9 cellular contexts compared by ENCODE assay signal in the genomic region with DNA sequence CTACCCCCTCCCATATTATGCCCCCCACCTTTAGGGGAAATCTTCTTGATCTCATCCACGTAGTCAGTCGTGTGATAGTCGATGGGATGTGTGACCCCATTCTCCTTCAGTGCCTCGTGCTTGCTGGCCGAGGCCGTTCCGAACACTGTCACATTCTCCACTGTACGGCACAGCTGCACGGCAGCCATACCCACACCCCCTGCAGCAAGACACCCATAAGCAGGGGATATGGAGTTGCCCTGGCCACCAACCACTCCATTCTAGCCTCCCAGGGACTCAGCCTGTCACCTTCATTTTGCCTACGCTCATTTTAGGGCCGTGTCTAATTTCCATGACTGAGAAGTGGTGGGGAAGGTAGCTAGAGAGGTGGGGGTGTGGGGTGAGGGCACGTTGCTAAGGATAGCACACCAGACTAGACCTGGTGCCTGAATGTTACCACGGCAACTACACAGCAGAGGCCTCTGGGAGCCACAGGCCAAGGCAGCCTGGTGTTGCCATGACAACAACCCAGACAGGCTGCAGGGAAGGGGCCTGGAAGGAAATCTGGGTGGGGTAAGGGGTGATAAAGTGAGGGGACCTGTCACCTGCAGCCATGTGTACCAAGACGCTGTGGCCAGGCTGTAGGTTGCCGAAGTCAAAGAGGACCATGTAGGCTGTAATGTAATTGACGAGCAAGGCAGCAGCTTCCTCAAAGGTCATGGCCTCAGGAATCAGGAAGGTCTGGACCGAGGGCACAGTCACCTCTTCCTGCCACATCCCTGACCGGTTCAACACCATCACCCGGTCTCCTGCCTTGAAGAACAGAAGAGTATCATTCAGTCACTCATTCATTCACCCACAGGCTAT. TPM values are rescaled to one million over a fixed set of nuclear protein-coding genes. Genes with fewer than 3 reads are reported as not detected.
DNase-seq lines count a peak whose midpoint lies in the region; ATAC-seq and TF ChIP-seq lines count a peak whose summit lies in the region.
"Had no signal": no experiment of that assay in that cellular context is flagged by ENCODE, and none has a peak within 500 bp of the region (broad histone marks: within the 10 kb centered on the region; RNA-seq: fewer than 3 reads in every experiment).

No MANE protein-coding gene starts in this region.

- peaks cover 16% of the 10 kb centered on the region for H3K36me3 ChIP-seq in CD4-positive, alpha-beta memory T cell (ENCODE audit: insufficient read depth, low read length)
- H3K36me3 ChIP-seq: SJCRH30 had no signal

- H2BK20ac ChIP-seq in H9 (ENCODE audit: low read depth, low read length, poor library complexity, severe bottlenecking) = no peak overlapping the region

- no peak overlapping the region for H3K18ac ChIP-seq in H9 (ENCODE audit: insufficient read length, low read depth, low read length)

- H3K36me3 Mint-ChIP-seq in CD4-positive, alpha-beta memory T cell = peaks cover 0 to 24% of the 10 kb centered on the region in 2 donors
- peaks cover 11 to 47% (median 45%) of the 10 kb centered on the region in 3 experiments; a peak in 6 of 7 replicates for H3K36me3 Mint-ChIP-seq in H9 (ENCODE audit: insufficient read depth in 1 of 3, low read depth in 3 of 3)
- peaks cover 20% of the 10 kb centered on the region for H3K36me3 Mint-ChIP-seq in activated T-helper 17 cell treated with anti-CD3 and anti-CD28 coated beads, Interleukin-2, amount 50 U/mL, for 72 hours (ENCODE audit: low read depth)
- peaks cover 11% of the 10 kb centered on the region for H3K36me3 Mint-ChIP-seq in memory B cell

- no peak overlapping the region for H2AK5ac ChIP-seq in H9 (ENCODE audit: insufficient read length, low read length)

- CTCF ChIA-PET in CD4-positive, alpha-beta memory T cell (lab: Charles Lee; ENCODE audit: partially characterized antibody) = no interaction called here

- H2AFZ ChIP-seq in H9 (ENCODE audit: low read length) = no peak overlapping the region

- H3K27me3 Mint-ChIP-seq in CD4-positive, alpha-beta memory T cell = no peaks in the 10 kb centered on the region
- no peaks in the 10 kb centered on the region for H3K27me3 Mint-ChIP-seq in H9 (ENCODE audit: low read depth)
- no peaks in the 10 kb centered on the region for H3K27me3 Mint-ChIP-seq in activated T-helper 17 cell treated with anti-CD3 and anti-CD28 coated beads, Interleukin-2, amount 50 U/mL, for 72 hours
- H3K27me3 Mint-ChIP-seq in memory B cell = no peaks in the 10 kb centered on the region

- peak in 4 of 5 donors; percentile 41 to 78 (median 56) for DNase-seq in CD4-positive, alpha-beta memory T cell
- DNase-seq in H9 = peak; percentile 60
- no peak for DNase-seq in memory B cell (ENCODE audit: low spot score in 2 of 2)
- DNase-seq in mucosa of gallbladder (ENCODE audit: low spot score) = no peak
- DNase-seq in inferior parietal cortex (ENCODE audit: extremely low spot score) = no peak

- no peak overlapping the region for H3K9ac ChIP-seq in H9 (ENCODE audit: extremely low read depth, insufficient read length, low read length)

- H3K4me2 ChIP-seq in H9 (ENCODE audit: insufficient read depth, insufficient read length, low read length) = no peak overlapping the region

- H3K23me2 ChIP-seq in H9 (ENCODE audit: insufficient read length, low read depth, low read length, poor library complexity, severe bottlenecking) = peaks cover 5% of the 10 kb centered on the region

- no peak overlapping the region for H3K4ac ChIP-seq in H9 (ENCODE audit: low read depth, low read length)

- no peak overlapping the region for H3K14ac ChIP-seq in H9 (ENCODE audit: insufficient read depth, low read length)

- no peak overlapping the region for H2BK15ac ChIP-seq in H9 (ENCODE audit: low read depth, low read length)

- no peak overlapping the region for H3K27ac ChIP-seq in CD4-positive, alpha-beta memory T cell (ENCODE audit: low read depth, low read length)
- no peak overlapping the region for H3K27ac ChIP-seq in H9 (ENCODE audit: insufficient read length, low read depth, low read length)
- H3K27ac ChIP-seq: SJCRH30 had no signal

- peak overlapping the region in 5 of 8 donors; percentile 2 to 32 (median 17) for H3K4me3 Mint-ChIP-seq in CD4-positive, alpha-beta memory T cell
- no peak overlapping the region for H3K4me3 Mint-ChIP-seq in H9
- no peak overlapping the region for H3K4me3 Mint-ChIP-seq in activated T-helper 17 cell treated with anti-CD3 and anti-CD28 coated beads, Interleukin-2, amount 50 U/mL, for 72 hours
- no peak overlapping the region for H3K4me3 Mint-ChIP-seq in memory B cell

- H3K79me1 ChIP-seq in H9 (ENCODE audit: insufficient read depth, low read depth, low read length, poor library complexity, severe bottlenecking) = no peaks in the 10 kb centered on the region

- no peak overlapping the region for H3K4me3 ChIP-seq in CD4-positive, alpha-beta memory T cell (ENCODE audit: low read length in 2 of 2)
- H3K4me3 ChIP-seq: SJCRH30 had no signal

- WGBS in H9 (ENCODE audit: extremely low coverage, insufficient read length, low lambda C conversion rate) = no CpG with 5 or more reads among the region's 19 CpGs

- TF ChIP-seq CTCF in H9 (conservative IDR thresholded peaks at IDR 0.05) = no peak

- intact Hi-C loops in CD4-positive, alpha-beta memory T cell (cut with micrococcal nuclease) = no loop called here

- no peaks in the 10 kb centered on the region for H3K9me3 Mint-ChIP-seq in CD4-positive, alpha-beta memory T cell
- H3K9me3 Mint-ChIP-seq in H9 (no peaks in the 10 kb centered on the region), memory B cell (no peaks in the 10 kb centered on the region)
- no peaks in the 10 kb centered on the region for H3K9me3 Mint-ChIP-seq in activated T-helper 17 cell treated with anti-CD3 and anti-CD28 coated beads, Interleukin-2, amount 50 U/mL, for 72 hours

- H3K4me1 Mint-ChIP-seq in CD4-positive, alpha-beta memory T cell = peaks cover 18 to 49% (median 30%) of the 10 kb centered on the region in 4 donors
- H3K4me1 Mint-ChIP-seq in H9 (peaks cover 30 to 61% of the 10 kb centered on the region in 2 experiments), memory B cell (peaks cover 17% of the 10 kb centered on the region)
- peaks cover 21% of the 10 kb centered on the region for H3K4me1 Mint-ChIP-seq in activated T-helper 17 cell treated with anti-CD3 and anti-CD28 coated beads, Interleukin-2, amount 50 U/mL, for 72 hours

- H4K91ac ChIP-seq in H9 (ENCODE audit: insufficient read length, low read depth, low read length) = no peak overlapping the region

- no peaks in the 10 kb centered on the region for H4K20me1 ChIP-seq in H9 (ENCODE audit: control insufficient read depth, insufficient read depth, insufficient read length)

- no peak overlapping the region for H4K5ac ChIP-seq in H9 (ENCODE audit: insufficient read length, low read depth, low read length)

- no peak for ATAC-seq in activated T-helper 17 cell treated with anti-CD3 and anti-CD28 coated beads, Interleukin-2, amount 50 U/mL, for 72 hours (replicated peaks)
- ATAC-seq in memory B cell (ENCODE audit: low read depth) (peak; percentile 11), GM21737 (IDR thresholded peaks at IDR 0.05; ENCODE audit: unreplicated experiment) (no peak), HG02610 (IDR thresholded peaks at IDR 0.05; ENCODE audit: unreplicated experiment) (no peak)

- H3K9me3 ChIP-seq in CD4-positive, alpha-beta memory T cell (ENCODE audit: control insufficient read depth in 1 of 2, low read length in 2 of 2) = no peaks in the 10 kb centered on the region
- no peaks in the 10 kb centered on the region for H3K9me3 ChIP-seq in H9 (ENCODE audit: control insufficient read depth, low read depth, low read length)
- H3K9me3 ChIP-seq: SJCRH30 had no signal

- peak overlapping the region; percentile 62 to 92 (median 81) for H3K27ac Mint-ChIP-seq in CD4-positive, alpha-beta memory T cell
- peak overlapping the region in 2 of 3 experiments; percentile 23 to 68; a peak in 3 of 7 replicates for H3K27ac Mint-ChIP-seq in H9
- peak overlapping the region; percentile 40 for H3K27ac Mint-ChIP-seq in activated T-helper 17 cell treated with anti-CD3 and anti-CD28 coated beads, Interleukin-2, amount 50 U/mL, for 72 hours
- H3K27ac Mint-ChIP-seq in memory B cell = peak overlapping the region; percentile 0

- POLR2A ChIA-PET in CD4-positive, alpha-beta memory T cell (lab: Charles Lee; ENCODE audit: partially characterized antibody) = interaction anchor here (0.7 to 5.2 kb wide), 2 partner anchors 20 to 40 kb away, joined by 3 to 26 read pairs; a partner anchor contains a TSS

- no peak overlapping the region for H4K8ac ChIP-seq in H9 (replicated peaks; ENCODE audit: insufficient read length, low read depth, low read length)

- H3K27me3 ChIP-seq in CD4-positive, alpha-beta memory T cell (ENCODE audit: insufficient read depth, low read length) = no peaks in the 10 kb centered on the region
- H3K27me3 ChIP-seq in H9 (ENCODE audit: insufficient read depth, low read length) = no peaks in the 10 kb centered on the region
- H3K27me3 ChIP-seq: SJCRH30 had no signal

- no peak overlapping the region for H2BK120ac ChIP-seq in H9 (ENCODE audit: low read depth, low read length, poor library complexity, severe bottlenecking)

- peaks cover 33% of the 10 kb centered on the region for H3K4me1 ChIP-seq in CD4-positive, alpha-beta memory T cell (ENCODE audit: insufficient read depth, low read length)
- H3K4me1 ChIP-seq in H9 (ENCODE audit: insufficient read depth, low read length) = peaks cover 3% of the 10 kb centered on the region
- H3K4me1 ChIP-seq: SJCRH30 had no signal

- H3K23ac ChIP-seq in H9 (ENCODE audit: insufficient read length, low read depth, low read length) = no peak overlapping the region

- no peaks in the 10 kb centered on the region; the same call in 1 of the 2 replicates for H3K79me2 ChIP-seq in H9 (ENCODE audit: insufficient read depth, low read length)

- no peak overlapping the region for H3T11ph ChIP-seq in H9 (ENCODE audit: low read length)

- H3K56ac ChIP-seq in H9 (ENCODE audit: insufficient read length, low read depth, low read length) = no peak overlapping the region

- no peak overlapping the region for H2BK12ac ChIP-seq in H9 (ENCODE audit: insufficient read length, low read depth, low read length)

- no peak overlapping the region for H2BK5ac ChIP-seq in H9 (ENCODE audit: insufficient read length, low read length)

RNA-seq across cellular contexts. Expression of a gene that starts 4.0 kb away (rescaled TPM):
- total RNA-seq in CD4-positive, alpha-beta memory T cell = 10 to 100 TPM; 61.5 to 67.5 TPM
- polyA plus RNA-seq in CD4-positive, alpha-beta memory T cell = 10 to 100 TPM; 52.6 to 66.2 TPM
- total RNA-seq in H9 (2021) = 262 and 274 TPM in 2 replicates
- 10 to 100 TPM; 30.9 to 36.5 TPM for total RNA-seq in activated T-helper 17 cell treated with anti-CD3 and anti-CD28 coated beads, Interleukin-2, amount 50 U/mL, for 72 hours
- total RNA-seq in mucosa of gallbladder = 122 TPM

RNA-seq across cellular contexts. Expression of a gene that starts 6.8 kb away (rescaled TPM):
- under 1 TPM; 0.28 to 0.29 TPM for total RNA-seq in CD4-positive, alpha-beta memory T cell
- polyA plus RNA-seq in CD4-positive, alpha-beta memory T cell = under 1 TPM; 0.13 to 0.26 TPM
- total RNA-seq in H9 (2021) (47.8 and 50.7 TPM in 2 replicates), mucosa of gallbladder (2.8 TPM)
- total RNA-seq in activated T-helper 17 cell treated with anti-CD3 and anti-CD28 coated beads, Interleukin-2, amount 50 U/mL, for 72 hours = not detected

RNA-seq across cellular contexts. Expression of a gene that starts 11.6 kb away (rescaled TPM):
- total RNA-seq in CD4-positive, alpha-beta memory T cell = 10 to 100 TPM; 33.1 to 40.3 TPM
- 10 to 100 TPM; 55.4 to 66.2 TPM for polyA plus RNA-seq in CD4-positive, alpha-beta memory T cell
- total RNA-seq in H9 (2021) (3.1 and 4.2 TPM in 2 replicates), mucosa of gallbladder (27.0 TPM)
- total RNA-seq in activated T-helper 17 cell treated with anti-CD3 and anti-CD28 coated beads, Interleukin-2, amount 50 U/mL, for 72 hours = 10 to 100 TPM; 38.4 to 45.4 TPM
- total RNA-seq: SJCRH30 had no signal

RNA-seq across cellular contexts. Expression of a gene that starts 20.0 kb away (rescaled TPM):
- 1,000 to 10,000 TPM; 1,574 to 1,622 TPM for total RNA-seq in CD4-positive, alpha-beta memory T cell
- 1,000 to 10,000 TPM; 1,528 to 2,293 TPM for polyA plus RNA-seq in CD4-positive, alpha-beta memory T cell
- total RNA-seq in H9 (2021) (1,514 and 1,552 TPM in 2 replicates), mucosa of gallbladder (611 TPM)
- 1,000 to 10,000 TPM; 1,154 to 1,186 TPM for total RNA-seq in activated T-helper 17 cell treated with anti-CD3 and anti-CD28 coated beads, Interleukin-2, amount 50 U/mL, for 72 hours

RNA-seq across cellular contexts. Expression of a gene that starts 37.9 kb away (rescaled TPM):
- total RNA-seq in CD4-positive, alpha-beta memory T cell = 10 to 100 TPM; 24.1 to 25.5 TPM
- 10 to 100 TPM; 12.8 to 17.7 TPM for polyA plus RNA-seq in CD4-positive, alpha-beta memory T cell
- total RNA-seq in H9 (2021) (18.3 and 18.8 TPM in 2 replicates), mucosa of gallbladder (26.0 TPM)
- 10 to 100 TPM; 15.7 to 21.9 TPM for total RNA-seq in activated T-helper 17 cell treated with anti-CD3 and anti-CD28 coated beads, Interleukin-2, amount 50 U/mL, for 72 hours

Comparison
In these comparisons a context has a peak if more than half of its experiments do, and no peak if none do; other contexts are left out.
1. DNase-seq: peak in CD4-positive, alpha-beta memory T cell (4 of 5) and H9 (single experiment); none in memory B cell (0 of 2), mucosa of gallbladder (single experiment) and inferior parietal cortex (single experiment).
2. H3K27ac Mint-ChIP-seq: peak in every context shown above with its lines; median percentile 81 in CD4-positive, alpha-beta memory T cell; 46 in H9; 40 in activated T-helper 17 cell treated with anti-CD3 and anti-CD28 coated beads, Interleukin-2, amount 50 U/mL, for 72 hours; 0 in memory B cell.
3. H3K4me3 Mint-ChIP-seq: peak in CD4-positive, alpha-beta memory T cell (5 of 8); none in H9 (0 of 2), activated T-helper 17 cell treated with anti-CD3 and anti-CD28 coated beads, Interleukin-2, amount 50 U/mL, for 72 hours (single experiment) and memory B cell (single experiment).
4. RNA of a gene that starts 6.8 kb away (total RNA-seq): 47.8 to 50.7 TPM in H9; 2.8 TPM in mucosa of gallbladder (single experiment), 0.28 to 0.29 TPM in CD4-positive, alpha-beta memory T cell and not detected in activated T-helper 17 cell treated with anti-CD3 and anti-CD28 coated beads, Interleukin-2, amount 50 U/mL, for 72 hours; every median in the first group is over 10 times any median in the second.